In genomic region chr4:159460408-159460807, GRCh38 we compare ENCODE assay signal across 26 cellular contexts.
A peak's percentile ranks its signal among the peaks of the same experiment; 100 is the strongest.
DNase-seq lines count a peak whose midpoint lies in the region; ATAC-seq lines count a peak whose summit lies in the region.
"Had no signal": no experiment of that assay in that cellular context is flagged by ENCODE, and none has a peak within 500 bp of the region (broad histone marks: within the 10 kb centered on the region; RNA-seq: fewer than 3 reads in every experiment).

No MANE protein-coding gene starts in this region.

- H3K4me3 ChIP-seq in adipocyte (ENCODE audit: low read length) (no peak overlapping the region), skeletal muscle cell (ENCODE audit: low read depth, low read length) (no peak overlapping the region)
- H3K4me3 ChIP-seq: GM12878, GM23338, SJSA1 had no signal

- peaks cover 14% of the 10 kb centered on the region for H3K9me3 ChIP-seq in adipocyte (ENCODE audit: control insufficient read depth, low read length)
- H3K9me3 ChIP-seq: SJSA1 had no signal

- no peaks in the 10 kb centered on the region for H3K36me3 ChIP-seq in adipocyte (ENCODE audit: control insufficient read depth, insufficient read depth, low read length, severe bottlenecking)
- H3K36me3 ChIP-seq: SJSA1 had no signal

- no peaks in the 10 kb centered on the region for H3K27me3 ChIP-seq in adipocyte (replicated peaks; ENCODE audit: control insufficient read depth, insufficient read depth, low read length)
- H3K27me3 ChIP-seq: SJSA1 had no signal

- H3K9ac ChIP-seq in adipocyte (ENCODE audit: low read length) = no peak overlapping the region

- no peaks in the 10 kb centered on the region for H3K4me1 ChIP-seq in adipocyte (ENCODE audit: control insufficient read depth, insufficient read depth, low read length)
- H3K4me1 ChIP-seq: SJSA1 had no signal

- DNase-seq in COLO829 (ENCODE audit: low spot score) = peak; percentile 21
- DNase-seq in adipocyte (ENCODE audit: low read depth) = peak; percentile 18
- DNase-seq in hepatic stellate cell (ENCODE audit: low spot score) = peak; percentile 11
- peak; percentile 43 for DNase-seq in skeletal muscle cell (ENCODE audit: low read depth)
- no peak for DNase-seq in dedifferentiated amniotic fluid mesenchymal stem cell (ENCODE audit: extremely low spot score)
- no peak for DNase-seq in superior temporal gyrus (ENCODE audit: extremely low spot score)
- DNase-seq: CD8-positive, alpha-beta T cell; DMS 273 treated with DMSO at 0.1 percent for 48 hours; DMS79; EL; GDM1; H9; Karpas-422; NCI-H1092 treated with DMSO at 0.1 percent for 48 hours; NCI-H1436; NCI-H187; NCI-H2081 treated with DMSO at 0.1 percent for 48 hours; NCI-H446; NCI-H524 treated with DMSO at 0.1 percent for 48 hours; NCI-H774; Right ventricle myocardium superior; RPMI8226 had no signal

- no peak for ATAC-seq in HG03571 (IDR thresholded peaks at IDR 0.05; ENCODE audit: unreplicated experiment)
- ATAC-seq: CD8-positive, alpha-beta T cell; GM12878; GM23338 had no signal

Comparison
In these comparisons a context has a peak if more than half of its experiments do, and no peak if none do; other contexts are left out.
1. DNase-seq: peak in COLO829 (single experiment), adipocyte (single experiment), hepatic stellate cell (single experiment) and skeletal muscle cell (single experiment); none in dedifferentiated amniotic fluid mesenchymal stem cell (single experiment) and superior temporal gyrus (single experiment).